27 cellular contexts compared by ENCODE assay signal in genomic region chr3:186331043-186331442, GRCh38. TPM values are rescaled to one million over a fixed set of nuclear protein-coding genes. Genes with fewer than 3 reads are reported as not detected.
A peak's percentile ranks its signal among the peaks of the same experiment; 100 is the strongest.
DNase-seq lines count a peak whose midpoint lies in the region; ATAC-seq and TF ChIP-seq lines count a peak whose summit lies in the region.
"Had no signal": no experiment of that assay in that cellular context is flagged by ENCODE, and none has a peak within 500 bp of the region (broad histone marks: within the 10 kb centered on the region; RNA-seq: fewer than 3 reads in every experiment).

No MANE protein-coding gene starts in this region.

- TF ChIP-seq CTCF in activated CD8-positive, alpha-beta T cell treated with anti-CD3 and anti-CD28 coated beads for 36 hours (IDR thresholded peaks at IDR 0.05), result no peak
- TF ChIP-seq CTCF in GM13977 (IDR thresholded peaks at IDR 0.05; ENCODE audit: extremely low read depth, insufficient read depth, missing control alignments), result no peak

- H3K4me1 Mint-ChIP-seq in activated CD8-positive, alpha-beta T cell treated with anti-CD3 and anti-CD28 coated beads for 36 hours (ENCODE audit: low read depth), result no peaks in the 10 kb centered on the region
- H3K4me1 Mint-ChIP-seq in activated CD8-positive, alpha-beta T cell treated with anti-CD3 and anti-CD28 coated beads, Interleukin-2, amount 10 ng/mL, durations not matched to agents 7 days and 5 days (ENCODE audit: low read depth), result no peaks in the 10 kb centered on the region
- peaks cover 44% of the 10 kb centered on the region for H3K4me1 Mint-ChIP-seq in stimulated activated memory B cell treated with anti-CD40 and anti-IgM and Interleukin-4, amounts not matched to agents 10 μg/mL and 1 μg/mL and 100 μg/mL, for 72 hours

- intact Hi-C loops in activated CD8-positive, alpha-beta T cell treated with anti-CD3 and anti-CD28 coated beads for 36 hours (cut with micrococcal nuclease), result no loop called here

- H3K27me3 Mint-ChIP-seq in activated CD8-positive, alpha-beta T cell treated with anti-CD3 and anti-CD28 coated beads for 36 hours, result no peaks in the 10 kb centered on the region
- H3K27me3 Mint-ChIP-seq in activated CD8-positive, alpha-beta T cell treated with anti-CD3 and anti-CD28 coated beads, Interleukin-2, amount 10 ng/mL, durations not matched to agents 7 days and 5 days (ENCODE audit: low read depth), result peaks cover 7% of the 10 kb centered on the region
- no peaks in the 10 kb centered on the region for H3K27me3 Mint-ChIP-seq in stimulated activated memory B cell treated with anti-CD40 and anti-IgM and Interleukin-4, amounts not matched to agents 10 μg/mL and 1 μg/mL and 100 μg/mL, for 72 hours
- H3K27me3 Mint-ChIP-seq: dendritic cell treated with granulocyte-macrophage colony-stimulating factor and Interleukin-4, amounts not matched to agents 40 ng/mL and 50 ng/mL, for 4 days had no signal

- no peak overlapping the region for H3K4me3 Mint-ChIP-seq in activated CD8-positive, alpha-beta T cell treated with anti-CD3 and anti-CD28 coated beads for 36 hours
- no peak overlapping the region for H3K4me3 Mint-ChIP-seq in activated CD8-positive, alpha-beta T cell treated with anti-CD3 and anti-CD28 coated beads, Interleukin-2, amount 10 ng/mL, durations not matched to agents 7 days and 5 days
- no peak overlapping the region for H3K4me3 Mint-ChIP-seq in stimulated activated memory B cell treated with anti-CD40 and anti-IgM and Interleukin-4, amounts not matched to agents 10 μg/mL and 1 μg/mL and 100 μg/mL, for 72 hours
- H3K4me3 Mint-ChIP-seq: activated T-cell treated with anti-CD3 and anti-CD28 coated beads, Interleukin-2, amount 50 U/mL, for 4 hours; dendritic cell treated with granulocyte-macrophage colony-stimulating factor and Interleukin-4, amounts not matched to agents 40 ng/mL and 50 ng/mL, for 4 days; HFFc6; stimulated activated naive CD8-positive, alpha-beta T cell treated with anti-CD3 and anti-CD28 coated beads, Interleukin-15, Interleukin-2, amounts not matched to agents 100 ng/mL and 50 ng/mL, for 24 hours; T-helper 17 cell had no signal

- H3K9me3 Mint-ChIP-seq in activated CD8-positive, alpha-beta T cell treated with anti-CD3 and anti-CD28 coated beads for 36 hours, result no peaks in the 10 kb centered on the region
- no peaks in the 10 kb centered on the region for H3K9me3 Mint-ChIP-seq in activated CD8-positive, alpha-beta T cell treated with anti-CD3 and anti-CD28 coated beads, Interleukin-2, amount 10 ng/mL, durations not matched to agents 7 days and 5 days (ENCODE audit: insufficient read depth)
- H3K9me3 Mint-ChIP-seq in stimulated activated memory B cell treated with anti-CD40 and anti-IgM and Interleukin-4, amounts not matched to agents 10 μg/mL and 1 μg/mL and 100 μg/mL, for 72 hours, result no peaks in the 10 kb centered on the region
- H3K9me3 Mint-ChIP-seq: activated T-cell treated with anti-CD3 and anti-CD28 coated beads, Interleukin-2, amount 50 U/mL, for 4 hours; dendritic cell treated with granulocyte-macrophage colony-stimulating factor and Interleukin-4, amounts not matched to agents 40 ng/mL and 50 ng/mL, for 4 days; HFFc6; stimulated activated naive CD8-positive, alpha-beta T cell treated with anti-CD3 and anti-CD28 coated beads, Interleukin-15, Interleukin-2, amounts not matched to agents 100 ng/mL and 50 ng/mL, for 24 hours had no signal

- no peaks in the 10 kb centered on the region for H3K36me3 Mint-ChIP-seq in activated CD8-positive, alpha-beta T cell treated with anti-CD3 and anti-CD28 coated beads for 36 hours (ENCODE audit: low read depth)
- H3K36me3 Mint-ChIP-seq in activated CD8-positive, alpha-beta T cell treated with anti-CD3 and anti-CD28 coated beads, Interleukin-2, amount 10 ng/mL, durations not matched to agents 7 days and 5 days (ENCODE audit: low read depth), result no peaks in the 10 kb centered on the region
- no peaks in the 10 kb centered on the region for H3K36me3 Mint-ChIP-seq in stimulated activated memory B cell treated with anti-CD40 and anti-IgM and Interleukin-4, amounts not matched to agents 10 μg/mL and 1 μg/mL and 100 μg/mL, for 72 hours

- in situ Hi-C loops in GM13977 (cut with MboI; ENCODE audit: low pct_unique_long_range_greater_than_20kb, low sequenced_read_pairs, unreplicated experiment), result no loop called here

- CTCF ChIA-PET in activated CD8-positive, alpha-beta T cell treated with anti-CD3 and anti-CD28 coated beads for 36 hours (lab: Charles Lee), result interaction anchor here (0.7 kb wide), 1 partner anchor 12 kb away, joined by 3 read pairs; no protein-coding TSS in a partner anchor
- CTCF ChIA-PET in activated CD8-positive, alpha-beta T cell treated with anti-CD3 and anti-CD28 coated beads, Interleukin-2, amount 10 ng/mL, durations not matched to agents 7 days and 5 days (lab: Charles Lee), result interaction anchor here (1.2 kb wide), 1 partner anchor 10 kb away, joined by 3 read pairs; no protein-coding TSS in a partner anchor

- POLR2A ChIA-PET in activated CD8-positive, alpha-beta T cell treated with anti-CD3 and anti-CD28 coated beads for 36 hours (lab: Charles Lee), result no interaction called here
- POLR2A ChIA-PET in activated CD8-positive, alpha-beta T cell treated with anti-CD3 and anti-CD28 coated beads, Interleukin-2, amount 10 ng/mL, durations not matched to agents 7 days and 5 days (lab: Charles Lee), result no interaction called here

- H3K27ac Mint-ChIP-seq in activated CD8-positive, alpha-beta T cell treated with anti-CD3 and anti-CD28 coated beads for 36 hours, result no peak overlapping the region
- no peak overlapping the region for H3K27ac Mint-ChIP-seq in activated CD8-positive, alpha-beta T cell treated with anti-CD3 and anti-CD28 coated beads, Interleukin-2, amount 10 ng/mL, durations not matched to agents 7 days and 5 days
- H3K27ac Mint-ChIP-seq in stimulated activated memory B cell treated with anti-CD40 and anti-IgM and Interleukin-4, amounts not matched to agents 10 μg/mL and 1 μg/mL and 100 μg/mL, for 72 hours, result peak overlapping the region; percentile 57
- H3K27ac Mint-ChIP-seq: dendritic cell treated with granulocyte-macrophage colony-stimulating factor and Interleukin-4, amounts not matched to agents 40 ng/mL and 50 ng/mL, for 4 days; HFFc6; stimulated activated naive CD8-positive, alpha-beta T cell treated with anti-CD3 and anti-CD28 coated beads, Interleukin-15, Interleukin-2, amounts not matched to agents 100 ng/mL and 50 ng/mL, for 24 hours; T-helper 17 cell had no signal

- peak; percentile 11 for DNase-seq in activated CD8-positive, alpha-beta T cell treated with anti-CD3 and anti-CD28 coated beads for 36 hours
- DNase-seq in activated CD8-positive, alpha-beta T cell treated with anti-CD3 and anti-CD28 coated beads, Interleukin-2, amount 10 ng/mL, durations not matched to agents 7 days and 5 days, result no peak
- DNase-seq in GM13977 (ENCODE audit: low spot score) (peak; percentile 47), SKM-1 (lab: John Stamatoyannopoulos, UW; ENCODE audit: unreplicated experiment) (no peak), NCI-H82 treated with DMSO at 0.1 percent for 48 hours (lab: John Stamatoyannopoulos, UW; ENCODE audit: unreplicated experiment) (no peak)
- DNase-seq: activated CD4-positive, alpha-beta T cell treated with anti-CD3 and anti-CD28 coated beads for 1 hour; activated T-cell treated with anti-CD3 and anti-CD28 coated beads, Interleukin-2, amount 50 U/mL, for 4 hours; body of pancreas; DMS 273 treated with DMSO at 0.1 percent for 48 hours; GOT3; HFFc6; islet precursor cell; KG1; left lung; mesendoderm; NCI-H1417; NCI-H2029 treated with DMSO at 0.1 percent for 48 hours; NCI-H526 treated with DMSO at 0.1 percent for 48 hours; ovary; PC-9; retina; T-helper 17 cell had no signal

- no peak for ATAC-seq in activated CD8-positive, alpha-beta T cell treated with anti-CD3 and anti-CD28 coated beads for 36 hours
- ATAC-seq in activated CD8-positive, alpha-beta T cell treated with anti-CD3 and anti-CD28 coated beads, Interleukin-2, amount 10 ng/mL, durations not matched to agents 7 days and 5 days, result no peak
- peak; percentile 65 for ATAC-seq in HG03565 (IDR thresholded peaks at IDR 0.05; ENCODE audit: unreplicated experiment)
- peak; percentile 76 for ATAC-seq in stimulated activated memory B cell treated with anti-CD40 and anti-IgM and Interleukin-4, amounts not matched to agents 10 μg/mL and 1 μg/mL and 100 μg/mL, for 72 hours
- ATAC-seq: body of pancreas, esophagus mucosa, left lung, T-helper 17 cell had no signal

RNA-seq across cellular contexts. Expression of gene DGKG, which starts 31.0 kb away (rescaled TPM):
- under 1 TPM; 0.18 to 0.36 TPM for total RNA-seq in activated CD8-positive, alpha-beta T cell treated with anti-CD3 and anti-CD28 coated beads for 36 hours
- under 1 TPM; 0.37 to 0.42 TPM for total RNA-seq in activated CD8-positive, alpha-beta T cell treated with anti-CD3 and anti-CD28 coated beads, Interleukin-2, amount 10 ng/mL, durations not matched to agents 7 days and 5 days

Comparison
In these comparisons a context has a peak if more than half of its experiments do, and no peak if none do; other contexts are left out.
1. DNase-seq: peak in activated CD8-positive, alpha-beta T cell treated with anti-CD3 and anti-CD28 coated beads for 36 hours (single experiment) and GM13977 (single experiment); none in activated CD8-positive, alpha-beta T cell treated with anti-CD3 and anti-CD28 coated beads, Interleukin-2, amount 10 ng/mL, durations not matched to agents 7 days and 5 days (single experiment), SKM-1 (single experiment) and NCI-H82 treated with DMSO at 0.1 percent for 48 hours (single experiment).
2. ATAC-seq: peak in HG03565 (single experiment) and stimulated activated memory B cell treated with anti-CD40 and anti-IgM and Interleukin-4, amounts not matched to agents 10 μg/mL and 1 μg/mL and 100 μg/mL, for 72 hours (single experiment); none in activated CD8-positive, alpha-beta T cell treated with anti-CD3 and anti-CD28 coated beads for 36 hours (single experiment) and activated CD8-positive, alpha-beta T cell treated with anti-CD3 and anti-CD28 coated beads, Interleukin-2, amount 10 ng/mL, durations not matched to agents 7 days and 5 days (single experiment).